2 cellular contexts compared by ENCODE assay signal in the genomic region with DNA sequence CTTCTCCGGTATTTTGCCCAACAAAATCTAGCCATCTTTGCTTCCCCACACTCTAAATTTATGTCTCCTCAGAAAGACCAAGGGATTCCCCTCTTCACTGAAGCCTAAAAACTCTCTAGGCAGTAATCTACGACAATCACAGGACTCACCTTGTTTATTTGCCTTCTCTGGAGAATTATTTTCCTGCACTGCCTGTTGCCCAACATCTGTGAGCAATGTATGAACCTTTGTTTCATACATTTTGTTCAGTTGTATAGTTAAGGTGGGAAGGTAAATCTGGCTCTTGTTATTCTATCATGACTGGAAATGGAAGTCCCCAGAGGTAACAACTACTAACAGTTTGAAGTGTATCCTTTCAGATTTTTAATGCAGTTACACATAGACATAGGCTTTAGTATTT.
TF ChIP-seq lines count a peak whose summit lies in the region.

No MANE protein-coding gene starts in this region.

TF ChIP-seq in A549, 52 proteins besides CTCF, POLR2A, EP300 and RAD21:
- TF ChIP-seq NFE2L2 (conservative IDR thresholded peaks at IDR 0.05; ENCODE audit: low read length) (no peak), TFCP2L1 (CRISPR knock-in tag; IDR thresholded peaks at IDR 0.05) (no peak), ZNF302 (CRISPR knock-in tag; IDR thresholded peaks at IDR 0.05) (no peak), FOSB (CRISPR knock-in tag; IDR thresholded peaks at IDR 0.05) (no peak), FOSL2 (IDR thresholded peaks at IDR 0.05) (no peak), FOSL2 (CRISPR knock-in tag; IDR thresholded peaks at IDR 0.05) (no peak), SREBF2 (IDR thresholded peaks at IDR 0.05) (no peak), HEYL (CRISPR knock-in tag; IDR thresholded peaks at IDR 0.05) (no peak), MAZ (IDR thresholded peaks at IDR 0.05; ENCODE audit: borderline replicate concordance, low read depth, low read length) (no peak), MYC (IDR thresholded peaks at IDR 0.05; ENCODE audit: borderline replicate concordance, low read length) (no peak)
- TF ChIP-seq, protein P1, sequence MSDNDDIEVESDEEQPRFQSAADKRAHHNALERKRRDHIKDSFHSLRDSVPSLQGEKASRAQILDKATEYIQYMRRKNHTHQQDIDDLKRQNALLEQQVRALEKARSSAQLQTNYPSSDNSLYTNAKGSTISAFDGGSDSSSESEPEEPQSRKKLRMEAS (IDR thresholded peaks at IDR 0.05), result no peak
- TF ChIP-seq, protein P2, sequence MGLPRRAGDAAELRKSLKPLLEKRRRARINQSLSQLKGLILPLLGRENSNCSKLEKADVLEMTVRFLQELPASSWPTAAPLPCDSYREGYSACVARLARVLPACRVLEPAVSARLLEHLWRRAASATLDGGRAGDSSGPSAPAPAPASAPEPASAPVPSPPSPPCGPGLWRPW (IDR thresholded peaks at IDR 0.05), result no peak
TF ChIP-seq in A549: peak in this region for 0.

TF ChIP-seq in GM23338, 12 proteins besides CTCF, POLR2A, EP300 and RAD21:
- TF ChIP-seq, protein P3, sequence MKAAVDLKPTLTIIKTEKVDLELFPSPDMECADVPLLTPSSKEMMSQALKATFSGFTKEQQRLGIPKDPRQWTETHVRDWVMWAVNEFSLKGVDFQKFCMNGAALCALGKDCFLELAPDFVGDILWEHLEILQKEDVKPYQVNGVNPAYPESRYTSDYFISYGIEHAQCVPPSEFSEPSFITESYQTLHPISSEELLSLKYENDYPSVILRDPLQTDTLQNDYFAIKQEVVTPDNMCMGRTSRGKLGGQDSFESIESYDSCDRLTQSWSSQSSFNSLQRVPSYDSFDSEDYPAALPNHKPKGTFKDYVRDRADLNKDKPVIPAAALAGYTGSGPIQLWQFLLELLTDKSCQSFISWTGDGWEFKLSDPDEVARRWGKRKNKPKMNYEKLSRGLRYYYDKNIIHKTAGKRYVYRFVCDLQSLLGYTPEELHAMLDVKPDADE (IDR thresholded peaks at IDR 0.05), result no peak
- TF ChIP-seq, protein P4, sequence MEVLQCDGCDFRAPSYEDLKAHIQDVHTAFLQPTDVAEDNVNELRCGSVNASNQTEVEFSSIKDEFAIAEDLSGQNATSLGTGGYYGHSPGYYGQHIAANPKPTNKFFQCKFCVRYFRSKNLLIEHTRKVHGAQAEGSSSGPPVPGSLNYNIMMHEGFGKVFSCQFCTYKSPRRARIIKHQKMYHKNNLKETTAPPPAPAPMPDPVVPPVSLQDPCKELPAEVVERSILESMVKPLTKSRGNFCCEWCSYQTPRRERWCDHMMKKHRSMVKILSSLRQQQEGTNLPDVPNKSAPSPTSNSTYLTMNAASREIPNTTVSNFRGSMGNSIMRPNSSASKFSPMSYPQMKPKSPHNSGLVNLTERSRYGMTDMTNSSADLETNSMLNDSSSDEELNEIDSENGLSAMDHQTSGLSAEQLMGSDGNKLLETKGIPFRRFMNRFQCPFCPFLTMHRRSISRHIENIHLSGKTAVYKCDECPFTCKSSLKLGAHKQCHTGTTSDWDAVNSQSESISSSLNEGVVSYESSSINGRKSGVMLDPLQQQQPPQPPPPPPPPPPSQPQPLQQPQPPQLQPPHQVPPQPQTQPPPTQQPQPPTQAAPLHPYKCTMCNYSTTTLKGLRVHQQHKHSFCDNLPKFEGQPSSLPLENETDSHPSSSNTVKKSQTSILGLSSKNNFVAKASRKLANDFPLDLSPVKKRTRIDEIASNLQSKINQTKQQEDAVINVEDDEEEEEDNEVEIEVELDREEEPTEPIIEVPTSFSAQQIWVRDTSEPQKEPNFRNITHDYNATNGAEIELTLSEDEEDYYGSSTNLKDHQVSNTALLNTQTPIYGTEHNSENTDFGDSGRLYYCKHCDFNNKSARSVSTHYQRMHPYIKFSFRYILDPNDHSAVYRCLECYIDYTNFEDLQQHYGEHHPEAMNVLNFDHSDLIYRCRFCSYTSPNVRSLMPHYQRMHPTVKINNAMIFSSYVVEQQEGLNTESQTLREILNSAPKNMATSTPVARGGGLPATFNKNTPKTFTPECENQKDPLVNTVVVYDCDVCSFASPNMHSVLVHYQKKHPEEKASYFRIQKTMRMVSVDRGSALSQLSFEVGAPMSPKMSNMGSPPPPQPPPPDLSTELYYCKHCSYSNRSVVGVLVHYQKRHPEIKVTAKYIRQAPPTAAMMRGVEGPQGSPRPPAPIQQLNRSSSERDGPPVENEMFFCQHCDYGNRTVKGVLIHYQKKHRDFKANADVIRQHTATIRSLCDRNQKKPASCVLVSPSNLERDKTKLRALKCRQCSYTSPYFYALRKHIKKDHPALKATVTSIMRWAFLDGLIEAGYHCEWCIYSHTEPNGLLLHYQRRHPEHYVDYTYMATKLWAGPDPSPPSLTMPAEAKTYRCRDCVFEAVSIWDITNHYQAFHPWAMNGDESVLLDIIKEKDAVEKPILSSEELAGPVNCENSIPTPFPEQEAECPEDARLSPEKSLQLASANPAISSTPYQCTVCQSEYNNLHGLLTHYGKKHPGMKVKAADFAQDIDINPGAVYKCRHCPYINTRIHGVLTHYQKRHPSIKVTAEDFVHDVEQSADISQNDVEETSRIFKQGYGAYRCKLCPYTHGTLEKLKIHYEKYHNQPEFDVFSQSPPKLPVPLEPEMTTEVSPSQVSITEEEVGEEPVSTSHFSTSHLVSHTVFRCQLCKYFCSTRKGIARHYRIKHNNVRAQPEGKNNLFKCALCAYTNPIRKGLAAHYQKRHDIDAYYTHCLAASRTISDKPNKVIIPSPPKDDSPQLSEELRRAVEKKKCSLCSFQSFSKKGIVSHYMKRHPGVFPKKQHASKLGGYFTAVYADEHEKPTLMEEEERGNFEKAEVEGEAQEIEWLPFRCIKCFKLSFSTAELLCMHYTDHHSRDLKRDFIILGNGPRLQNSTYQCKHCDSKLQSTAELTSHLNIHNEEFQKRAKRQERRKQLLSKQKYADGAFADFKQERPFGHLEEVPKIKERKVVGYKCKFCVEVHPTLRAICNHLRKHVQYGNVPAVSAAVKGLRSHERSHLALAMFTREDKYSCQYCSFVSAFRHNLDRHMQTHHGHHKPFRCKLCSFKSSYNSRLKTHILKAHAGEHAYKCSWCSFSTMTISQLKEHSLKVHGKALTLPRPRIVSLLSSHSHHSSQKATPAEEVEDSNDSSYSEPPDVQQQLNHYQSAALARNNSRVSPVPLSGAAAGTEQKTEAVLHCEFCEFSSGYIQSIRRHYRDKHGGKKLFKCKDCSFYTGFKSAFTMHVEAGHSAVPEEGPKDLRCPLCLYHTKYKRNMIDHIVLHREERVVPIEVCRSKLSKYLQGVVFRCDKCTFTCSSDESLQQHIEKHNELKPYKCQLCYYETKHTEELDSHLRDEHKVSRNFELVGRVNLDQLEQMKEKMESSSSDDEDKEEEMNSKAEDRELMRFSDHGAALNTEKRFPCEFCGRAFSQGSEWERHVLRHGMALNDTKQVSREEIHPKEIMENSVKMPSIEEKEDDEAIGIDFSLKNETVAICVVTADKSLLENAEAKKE (CRISPR knock-in tag; IDR thresholded peaks at IDR 0.05), result no peak
- no peak for TF ChIP-seq ZNF331 (CRISPR knock-in tag; IDR thresholded peaks at IDR 0.05; ENCODE audit: low read depth)
- no peak for TF ChIP-seq EZH2phosphoT487 (IDR thresholded peaks at IDR 0.05; ENCODE audit: unreplicated experiment)
- no peak for TF ChIP-seq NANOG (IDR thresholded peaks at IDR 0.05; ENCODE audit: borderline replicate concordance)
- no peak for TF ChIP-seq JUNB (IDR thresholded peaks at IDR 0.05; ENCODE audit: unreplicated experiment)
- no peak for TF ChIP-seq ZNF114 (CRISPR knock-in tag; IDR thresholded peaks at IDR 0.05)
- TF ChIP-seq CREB1 (CRISPR knock-in tag; IDR thresholded peaks at IDR 0.05; ENCODE audit: low read depth), result no peak
- TF ChIP-seq EZH2 (IDR thresholded peaks at IDR 0.05; ENCODE audit: low read depth, unreplicated experiment), result no peak
- TF ChIP-seq STAT1 (IDR thresholded peaks at IDR 0.05; ENCODE audit: unreplicated experiment), result no peak
- TF ChIP-seq, protein P5, sequence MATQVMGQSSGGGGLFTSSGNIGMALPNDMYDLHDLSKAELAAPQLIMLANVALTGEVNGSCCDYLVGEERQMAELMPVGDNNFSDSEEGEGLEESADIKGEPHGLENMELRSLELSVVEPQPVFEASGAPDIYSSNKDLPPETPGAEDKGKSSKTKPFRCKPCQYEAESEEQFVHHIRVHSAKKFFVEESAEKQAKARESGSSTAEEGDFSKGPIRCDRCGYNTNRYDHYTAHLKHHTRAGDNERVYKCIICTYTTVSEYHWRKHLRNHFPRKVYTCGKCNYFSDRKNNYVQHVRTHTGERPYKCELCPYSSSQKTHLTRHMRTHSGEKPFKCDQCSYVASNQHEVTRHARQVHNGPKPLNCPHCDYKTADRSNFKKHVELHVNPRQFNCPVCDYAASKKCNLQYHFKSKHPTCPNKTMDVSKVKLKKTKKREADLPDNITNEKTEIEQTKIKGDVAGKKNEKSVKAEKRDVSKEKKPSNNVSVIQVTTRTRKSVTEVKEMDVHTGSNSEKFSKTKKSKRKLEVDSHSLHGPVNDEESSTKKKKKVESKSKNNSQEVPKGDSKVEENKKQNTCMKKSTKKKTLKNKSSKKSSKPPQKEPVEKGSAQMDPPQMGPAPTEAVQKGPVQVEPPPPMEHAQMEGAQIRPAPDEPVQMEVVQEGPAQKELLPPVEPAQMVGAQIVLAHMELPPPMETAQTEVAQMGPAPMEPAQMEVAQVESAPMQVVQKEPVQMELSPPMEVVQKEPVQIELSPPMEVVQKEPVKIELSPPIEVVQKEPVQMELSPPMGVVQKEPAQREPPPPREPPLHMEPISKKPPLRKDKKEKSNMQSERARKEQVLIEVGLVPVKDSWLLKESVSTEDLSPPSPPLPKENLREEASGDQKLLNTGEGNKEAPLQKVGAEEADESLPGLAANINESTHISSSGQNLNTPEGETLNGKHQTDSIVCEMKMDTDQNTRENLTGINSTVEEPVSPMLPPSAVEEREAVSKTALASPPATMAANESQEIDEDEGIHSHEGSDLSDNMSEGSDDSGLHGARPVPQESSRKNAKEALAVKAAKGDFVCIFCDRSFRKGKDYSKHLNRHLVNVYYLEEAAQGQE (IDR thresholded peaks at IDR 0.05; ENCODE audit: unreplicated experiment), result no peak
